In genomic region chr16:47920709-47921108, GRCh38 we compare ENCODE assay signal across 21 cellular contexts.
"Had no signal": no experiment of that assay in that cellular context is flagged by ENCODE, and none has a peak within 500 bp of the region (broad histone marks: within the 10 kb centered on the region; RNA-seq: fewer than 3 reads in every experiment).

No MANE protein-coding gene starts in this region.

- H3K9me3 ChIP-seq: heart right ventricle, left ventricle myocardium inferior, prostate gland, thyroid gland, upper lobe of right lung had no signal

- FAIRE-seq: endometrium, kidney had no signal

- H3K27ac ChIP-seq: heart right ventricle, left ventricle myocardium inferior, prostate gland, thyroid gland, upper lobe of right lung had no signal

- H3K36me3 ChIP-seq: heart right ventricle, left ventricle myocardium inferior, prostate gland, thyroid gland, upper lobe of right lung had no signal

- ATAC-seq: heart right ventricle, natural killer cell, right cardiac atrium, upper lobe of right lung had no signal

- DNase-seq: activated CD4-positive, alpha-beta memory T cell treated with anti-CD3 and anti-CD28 coated beads, Interleukin-2, amount 10 ng/mL, durations not matched to agents 7 days and 5 days; activated CD4-positive, alpha-beta T cell treated with anti-CD3 and anti-CD28 coated beads, Interleukin-2, amount 10 ng/mL, durations not matched to agents 24 days and 14 days; activated effector memory CD4-positive, alpha-beta T cell treated with anti-CD3 and anti-CD28 coated beads, Interleukin-2, amount 50 U/mL, for 16 hours; activated naive CD4-positive, alpha-beta T cell treated with anti-CD3 and anti-CD28 coated beads, Interleukin-2, amount 10 ng/mL, durations not matched to agents 7 days and 5 days; amygdala; cerebellar nuclear complex; effector CD4-positive, alpha-beta T cell; heart right ventricle; kidney; left ventricle myocardium inferior; mammary epithelial cell; natural killer cell; right cardiac atrium; stimulated activated CD4-positive, alpha-beta T cell treated with anti-CD3 and anti-CD28 coated beads, Interleukin-12 subunit alpha, Interleukin-12 subunit beta, amount 100 ng/mL, for 4 hours; stimulated activated CD4-positive, alpha-beta T cell treated with anti-CD3 and anti-CD28 coated beads, Interleukin-4, amount 100 ng/mL, for 4 hours; substantia nigra; T1000; thyroid gland; upper lobe of right lung had no signal

- H3K4me3 ChIP-seq: heart right ventricle, left ventricle myocardium inferior, prostate gland, thyroid gland, upper lobe of right lung had no signal

- H3K27me3 ChIP-seq: heart right ventricle, thyroid gland, upper lobe of right lung had no signal

- H3K4me1 ChIP-seq: heart right ventricle, left ventricle myocardium inferior, prostate gland, thyroid gland had no signal
